24 cellular contexts compared by ENCODE assay signal in the genomic region with DNA sequence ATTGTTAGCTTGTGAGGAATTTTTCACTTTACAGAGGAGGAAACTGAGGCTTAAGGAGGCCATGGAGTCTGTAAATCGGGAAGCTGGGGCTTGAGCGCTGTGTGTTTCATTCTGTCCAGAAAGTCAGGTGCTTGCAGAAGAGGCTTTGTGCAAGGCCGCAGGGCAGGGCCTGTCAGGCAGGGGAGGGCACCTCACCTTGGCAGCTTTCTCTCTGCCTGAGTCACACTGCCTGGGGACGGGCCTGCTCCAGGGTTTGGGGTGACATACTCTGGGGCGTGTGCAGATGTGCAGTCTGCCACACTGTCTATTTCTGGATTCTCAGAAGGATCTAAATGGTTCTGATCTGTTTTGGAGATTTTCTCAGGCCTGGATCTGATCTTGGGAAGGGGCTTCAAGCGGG. TPM values are rescaled to one million over a fixed set of nuclear protein-coding genes. Genes with fewer than 3 reads are reported as not detected.
DNase-seq lines count a peak whose midpoint lies in the region; ATAC-seq and TF ChIP-seq lines count a peak whose summit lies in the region.
"Had no signal": no experiment of that assay in that cellular context is flagged by ENCODE, and none has a peak within 500 bp of the region (broad histone marks: within the 10 kb centered on the region; RNA-seq: fewer than 3 reads in every experiment).

No MANE protein-coding gene starts in this region.

- CTCF ChIA-PET in activated CD4-positive, alpha-beta T cell treated with anti-CD3 and anti-CD28 coated beads for 36 hours (lab: Charles Lee) = interaction anchor here (0.9 to 2.9 kb wide), 3 partner anchors 24 to 199 kb away, joined by 3 to 16 read pairs (median 3); no protein-coding TSS in a partner anchor

- no peak overlapping the region for H3K4me3 Mint-ChIP-seq in activated CD4-positive, alpha-beta T cell treated with anti-CD3 and anti-CD28 coated beads for 36 hours
- no peak overlapping the region for H3K4me3 Mint-ChIP-seq in activated T-helper 17 cell treated with anti-CD3 and anti-CD28 coated beads, Interleukin-2, amount 50 U/mL, for 72 hours
- H3K4me3 Mint-ChIP-seq in nephron progenitor cell (no peak overlapping the region), progenitor cell of endocrine pancreas (ENCODE audit: low read depth) (no peak overlapping the region)
- H3K4me3 Mint-ChIP-seq: activated naive CD8-positive, alpha-beta T cell treated with anti-CD3 and anti-CD28 coated beads, Interleukin-2, amount 50 U/mL, for 24 hours; H9; neural progenitor cell; stimulated activated memory B cell treated with anti-CD40 and anti-IgM and Interleukin-4, amounts not matched to agents 10 μg/mL and 1 μg/mL and 100 μg/mL, for 72 hours; T-helper 17 cell had no signal

- H3K36me3 Mint-ChIP-seq in activated CD4-positive, alpha-beta T cell treated with anti-CD3 and anti-CD28 coated beads for 36 hours (ENCODE audit: low read depth) = peaks cover 64% of the 10 kb centered on the region
- H3K36me3 Mint-ChIP-seq in activated T-helper 17 cell treated with anti-CD3 and anti-CD28 coated beads, Interleukin-2, amount 50 U/mL, for 72 hours (ENCODE audit: low read depth) = peaks cover 85% of the 10 kb centered on the region
- H3K36me3 Mint-ChIP-seq in nephron progenitor cell (ENCODE audit: low read depth) = peaks cover 80% of the 10 kb centered on the region
- H3K36me3 Mint-ChIP-seq in progenitor cell of endocrine pancreas (ENCODE audit: insufficient read depth) = peaks cover 12% of the 10 kb centered on the region

- no peaks in the 10 kb centered on the region for H3K9me3 Mint-ChIP-seq in activated CD4-positive, alpha-beta T cell treated with anti-CD3 and anti-CD28 coated beads for 36 hours (ENCODE audit: low read depth)
- no peaks in the 10 kb centered on the region for H3K9me3 Mint-ChIP-seq in activated T-helper 17 cell treated with anti-CD3 and anti-CD28 coated beads, Interleukin-2, amount 50 U/mL, for 72 hours
- H3K9me3 Mint-ChIP-seq in nephron progenitor cell (no peaks in the 10 kb centered on the region), progenitor cell of endocrine pancreas (ENCODE audit: low read depth) (no peaks in the 10 kb centered on the region)
- H3K9me3 Mint-ChIP-seq: activated naive CD8-positive, alpha-beta T cell treated with anti-CD3 and anti-CD28 coated beads, Interleukin-2, amount 50 U/mL, for 24 hours; H9; neural progenitor cell; stimulated activated memory B cell treated with anti-CD40 and anti-IgM and Interleukin-4, amounts not matched to agents 10 μg/mL and 1 μg/mL and 100 μg/mL, for 72 hours had no signal

- intact Hi-C loops in activated CD4-positive, alpha-beta T cell treated with anti-CD3 and anti-CD28 coated beads for 36 hours (cut with DNase I, micrococcal nuclease) = no loop called here

- POLR2A ChIA-PET in activated CD4-positive, alpha-beta T cell treated with anti-CD3 and anti-CD28 coated beads for 36 hours (lab: Charles Lee) = interaction anchor here (0.7 to 1.5 kb wide), 3 partner anchors 12 to 261 kb away, joined by 3 to 4 read pairs (median 3); no protein-coding TSS in a partner anchor

- ATAC-seq in activated CD4-positive, alpha-beta T cell treated with anti-CD3 and anti-CD28 coated beads for 36 hours = peak; percentile 63
- ATAC-seq in activated T-helper 17 cell treated with anti-CD3 and anti-CD28 coated beads, Interleukin-2, amount 50 U/mL, for 72 hours (replicated peaks) = no peak
- no peak for ATAC-seq in HG03520 (IDR thresholded peaks at IDR 0.05; ENCODE audit: unreplicated experiment)
- ATAC-seq: activated naive CD8-positive, alpha-beta T cell treated with anti-CD3 and anti-CD28 coated beads, Interleukin-2, amount 50 U/mL, for 24 hours; stimulated activated memory B cell treated with anti-CD40 and anti-IgM and Interleukin-4, amounts not matched to agents 10 μg/mL and 1 μg/mL and 100 μg/mL, for 72 hours; T-helper 17 cell had no signal

- peaks cover 17% of the 10 kb centered on the region for H3K4me1 Mint-ChIP-seq in activated CD4-positive, alpha-beta T cell treated with anti-CD3 and anti-CD28 coated beads for 36 hours
- peaks cover 24% of the 10 kb centered on the region for H3K4me1 Mint-ChIP-seq in activated T-helper 17 cell treated with anti-CD3 and anti-CD28 coated beads, Interleukin-2, amount 50 U/mL, for 72 hours
- H3K4me1 Mint-ChIP-seq in nephron progenitor cell (peaks cover 14% of the 10 kb centered on the region), progenitor cell of endocrine pancreas (ENCODE audit: low read depth) (peaks cover 2% of the 10 kb centered on the region)
- H3K4me1 Mint-ChIP-seq: stimulated activated memory B cell treated with anti-CD40 and anti-IgM and Interleukin-4, amounts not matched to agents 10 μg/mL and 1 μg/mL and 100 μg/mL, for 72 hours had no signal

- no peak for DNase-seq in activated CD4-positive, alpha-beta T cell treated with anti-CD3 and anti-CD28 coated beads for 36 hours
- DNase-seq in activated CD4-positive, alpha-beta T cell treated with anti-CD3 and anti-CD28 coated beads for 1 hour = no peak
- DNase-seq in EL (peak; percentile 11), nephron progenitor cell (no peak), progenitor cell of endocrine pancreas (ENCODE audit: low spot score, unreplicated experiment) (no peak), cerebellar cortex (ENCODE audit: low spot score) (no peak)
- DNase-seq: activated naive CD8-positive, alpha-beta T cell treated with anti-CD3 and anti-CD28 coated beads, Interleukin-2, amount 50 U/mL, for 24 hours; activated T-cell treated with anti-CD3 and anti-CD28 coated beads, Interleukin-2, amount 50 U/mL, for 1 hour; DMS53; H9; heart left ventricle; Karpas-422; mesendoderm; NCI-H1436 treated with DMSO at 0.1 percent for 48 hours; SHP77; T-helper 17 cell; transverse colon had no signal

- TF ChIP-seq CTCF in nephron progenitor cell (IDR thresholded peaks at IDR 0.05) = no peak
- no peak for TF ChIP-seq CTCF in progenitor cell of endocrine pancreas (IDR thresholded peaks at IDR 0.05; ENCODE audit: unreplicated experiment)

- H3K27ac Mint-ChIP-seq in activated CD4-positive, alpha-beta T cell treated with anti-CD3 and anti-CD28 coated beads for 36 hours = no peak overlapping the region
- H3K27ac Mint-ChIP-seq in activated T-helper 17 cell treated with anti-CD3 and anti-CD28 coated beads, Interleukin-2, amount 50 U/mL, for 72 hours = peak overlapping the region; percentile 59
- peak overlapping the region; percentile 40 for H3K27ac Mint-ChIP-seq in nephron progenitor cell
- no peak overlapping the region for H3K27ac Mint-ChIP-seq in progenitor cell of endocrine pancreas
- H3K27ac Mint-ChIP-seq: activated naive CD8-positive, alpha-beta T cell treated with anti-CD3 and anti-CD28 coated beads, Interleukin-2, amount 50 U/mL, for 24 hours; neural progenitor cell; stimulated activated memory B cell treated with anti-CD40 and anti-IgM and Interleukin-4, amounts not matched to agents 10 μg/mL and 1 μg/mL and 100 μg/mL, for 72 hours; T-helper 17 cell had no signal

- no peaks in the 10 kb centered on the region for H3K27me3 Mint-ChIP-seq in activated CD4-positive, alpha-beta T cell treated with anti-CD3 and anti-CD28 coated beads for 36 hours
- H3K27me3 Mint-ChIP-seq in activated T-helper 17 cell treated with anti-CD3 and anti-CD28 coated beads, Interleukin-2, amount 50 U/mL, for 72 hours = no peaks in the 10 kb centered on the region
- H3K27me3 Mint-ChIP-seq in nephron progenitor cell (ENCODE audit: low read depth, poor library complexity) (no peaks in the 10 kb centered on the region), progenitor cell of endocrine pancreas (no peaks in the 10 kb centered on the region)
- H3K27me3 Mint-ChIP-seq: activated naive CD8-positive, alpha-beta T cell treated with anti-CD3 and anti-CD28 coated beads, Interleukin-2, amount 50 U/mL, for 24 hours; stimulated activated memory B cell treated with anti-CD40 and anti-IgM and Interleukin-4, amounts not matched to agents 10 μg/mL and 1 μg/mL and 100 μg/mL, for 72 hours; T-helper 17 cell had no signal

RNA-seq across cellular contexts. Expression of gene INCENP, which starts 8.4 kb away (rescaled TPM):
- 100 to 1,000 TPM; 125 to 140 TPM for total RNA-seq in activated CD4-positive, alpha-beta T cell treated with anti-CD3 and anti-CD28 coated beads for 36 hours
- total RNA-seq in activated T-helper 17 cell treated with anti-CD3 and anti-CD28 coated beads, Interleukin-2, amount 50 U/mL, for 72 hours = 100 to 1,000 TPM; 125 to 142 TPM
- total RNA-seq in progenitor cell of endocrine pancreas = 58.0 and 60.5 TPM in 2 replicates

RNA-seq across cellular contexts. Expression of gene SCGB1D1, which starts 57.8 kb away (rescaled TPM):
- total RNA-seq in activated CD4-positive, alpha-beta T cell treated with anti-CD3 and anti-CD28 coated beads for 36 hours = not detected
- total RNA-seq in activated T-helper 17 cell treated with anti-CD3 and anti-CD28 coated beads, Interleukin-2, amount 50 U/mL, for 72 hours = not detected
- not detected in 2 replicates for total RNA-seq in progenitor cell of endocrine pancreas
- total RNA-seq: breast epithelium, fibroblast of lung, H9, heart left ventricle, HT-29, T-helper 17 cell, transverse colon had no signal

Comparison
In these comparisons a context has a peak if more than half of its experiments do, and no peak if none do; other contexts are left out.
1. H3K27ac Mint-ChIP-seq: peak in activated T-helper 17 cell treated with anti-CD3 and anti-CD28 coated beads, Interleukin-2, amount 50 U/mL, for 72 hours (single experiment) and nephron progenitor cell (single experiment); none in activated CD4-positive, alpha-beta T cell treated with anti-CD3 and anti-CD28 coated beads for 36 hours (single experiment) and progenitor cell of endocrine pancreas (single experiment).